27 cellular contexts compared by ENCODE assay signal in the genomic region with DNA sequence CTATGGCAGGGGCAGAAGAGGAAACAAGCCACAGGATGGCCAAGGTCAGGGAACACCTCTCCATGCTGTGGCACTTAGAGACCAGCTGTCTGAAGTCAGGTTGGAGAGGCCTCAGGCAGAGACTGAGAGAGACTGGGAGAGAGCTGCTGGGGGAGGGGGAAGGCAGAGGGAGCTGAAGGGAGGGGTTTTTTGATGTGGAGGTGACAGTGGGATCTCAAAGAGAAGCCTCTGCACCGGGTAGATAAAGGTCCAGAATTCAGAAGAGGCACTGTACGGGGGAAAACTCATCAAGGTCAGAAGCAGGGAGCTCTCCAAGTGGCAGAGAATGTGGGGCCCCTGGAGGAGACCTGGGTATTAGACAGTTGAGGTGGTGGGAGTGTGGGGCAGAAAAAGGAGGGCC.
"Had no signal": no experiment of that assay in that cellular context is flagged by ENCODE, and none has a peak within 500 bp of the region (broad histone marks: within the 10 kb centered on the region; RNA-seq: fewer than 3 reads in every experiment).

No MANE protein-coding gene starts in this region.

- H3K27ac Mint-ChIP-seq: mesothelial cell of epicardium; natural killer cell treated with Interleukin-12 subunit alpha and Interleukin-12 subunit beta and Interleukin-15 and Interleukin-18, amount 100 ng/mL, for 72 hours; stimulated activated memory B cell treated with anti-CD40 and anti-IgM and Interleukin-4, amounts not matched to agents 10 μg/mL and 1 μg/mL and 100 μg/mL, for 72 hours had no signal

- ATAC-seq: esophagus mucosa; foreskin keratinocyte; gastroesophageal sphincter; heart right ventricle; left cardiac atrium; left lung; natural killer cell treated with Interleukin-12 subunit alpha and Interleukin-12 subunit beta and Interleukin-15 and Interleukin-18, amount 100 ng/mL, for 72 hours; psoas muscle; right cardiac atrium; stimulated activated memory B cell treated with anti-CD40 and anti-IgM and Interleukin-4, amounts not matched to agents 10 μg/mL and 1 μg/mL and 100 μg/mL, for 72 hours had no signal

- H3K27ac ChIP-seq: dorsolateral prefrontal cortex, foreskin keratinocyte, gastroesophageal sphincter, heart right ventricle, left lung, neural progenitor cell, psoas muscle, sigmoid colon, stomach, thyroid gland, vagina had no signal

- FAIRE-seq: colon, islet of Langerhans had no signal

- H3K4me2 ChIP-seq: neural progenitor cell had no signal

- H3K4me3 ChIP-seq: dorsolateral prefrontal cortex, gastroesophageal sphincter, heart right ventricle, left lung, mucosa of descending colon, neural progenitor cell, psoas muscle, sigmoid colon, stomach, thyroid gland, vagina had no signal

- H3K36me3 ChIP-seq: gastroesophageal sphincter, heart right ventricle, left lung, neural progenitor cell, sigmoid colon, stomach, thyroid gland, vagina had no signal

- H3K4me1 ChIP-seq: foreskin keratinocyte, gastroesophageal sphincter, heart right ventricle, left lung, neural progenitor cell, psoas muscle, sigmoid colon, stomach, thyroid gland, vagina had no signal

- H3K9ac ChIP-seq: neural progenitor cell had no signal

- H3K36me3 Mint-ChIP-seq: mesothelial cell of epicardium; naive B cell; natural killer cell treated with Interleukin-12 subunit alpha and Interleukin-12 subunit beta and Interleukin-15 and Interleukin-18, amount 100 ng/mL, for 72 hours; neural progenitor cell; stimulated activated memory B cell treated with anti-CD40 and anti-IgM and Interleukin-4, amounts not matched to agents 10 μg/mL and 1 μg/mL and 100 μg/mL, for 72 hours had no signal

- H2AFZ ChIP-seq: neural progenitor cell had no signal

- H3K27me3 Mint-ChIP-seq: stimulated activated memory B cell treated with anti-CD40 and anti-IgM and Interleukin-4, amounts not matched to agents 10 μg/mL and 1 μg/mL and 100 μg/mL, for 72 hours had no signal

- H3K9me3 ChIP-seq: gastroesophageal sphincter, left lung, mucosa of descending colon, psoas muscle, thyroid gland, vagina had no signal

- H3K27me3 ChIP-seq: foreskin keratinocyte, gastroesophageal sphincter, heart right ventricle, left lung, neural progenitor cell, sigmoid colon, stomach, thyroid gland, vagina had no signal

- DNase-seq: dorsolateral prefrontal cortex; effector CD4-positive, alpha-beta T cell; foreskin keratinocyte; heart right ventricle; hippocampal formation; left cardiac atrium; left lung; mesenchymal stem cell; naive B cell; psoas muscle; right cardiac atrium; sigmoid colon; stimulated activated CD4-positive, alpha-beta T cell treated with anti-CD3 and anti-CD28 coated beads, Interleukin-2, amount 100 ng/mL, for 24 hours; stimulated activated CD4-positive, alpha-beta T cell treated with anti-CD3 and anti-CD28 coated beads, Interleukin-4, amount 100 ng/mL, for 4 hours; stomach; thyroid gland; trophoblast cell had no signal

- H3K9me3 Mint-ChIP-seq: natural killer cell treated with Interleukin-12 subunit alpha and Interleukin-12 subunit beta and Interleukin-15 and Interleukin-18, amount 100 ng/mL, for 72 hours had no signal

- H3K4me1 Mint-ChIP-seq: naive B cell; stimulated activated memory B cell treated with anti-CD40 and anti-IgM and Interleukin-4, amounts not matched to agents 10 μg/mL and 1 μg/mL and 100 μg/mL, for 72 hours had no signal

- H3K4me3 Mint-ChIP-seq: mesothelial cell of epicardium; naive B cell; natural killer cell treated with Interleukin-12 subunit alpha and Interleukin-12 subunit beta and Interleukin-15 and Interleukin-18, amount 100 ng/mL, for 72 hours; stimulated activated memory B cell treated with anti-CD40 and anti-IgM and Interleukin-4, amounts not matched to agents 10 μg/mL and 1 μg/mL and 100 μg/mL, for 72 hours had no signal
